ENCODE assay signal across 8 cellular contexts in the genomic region with DNA sequence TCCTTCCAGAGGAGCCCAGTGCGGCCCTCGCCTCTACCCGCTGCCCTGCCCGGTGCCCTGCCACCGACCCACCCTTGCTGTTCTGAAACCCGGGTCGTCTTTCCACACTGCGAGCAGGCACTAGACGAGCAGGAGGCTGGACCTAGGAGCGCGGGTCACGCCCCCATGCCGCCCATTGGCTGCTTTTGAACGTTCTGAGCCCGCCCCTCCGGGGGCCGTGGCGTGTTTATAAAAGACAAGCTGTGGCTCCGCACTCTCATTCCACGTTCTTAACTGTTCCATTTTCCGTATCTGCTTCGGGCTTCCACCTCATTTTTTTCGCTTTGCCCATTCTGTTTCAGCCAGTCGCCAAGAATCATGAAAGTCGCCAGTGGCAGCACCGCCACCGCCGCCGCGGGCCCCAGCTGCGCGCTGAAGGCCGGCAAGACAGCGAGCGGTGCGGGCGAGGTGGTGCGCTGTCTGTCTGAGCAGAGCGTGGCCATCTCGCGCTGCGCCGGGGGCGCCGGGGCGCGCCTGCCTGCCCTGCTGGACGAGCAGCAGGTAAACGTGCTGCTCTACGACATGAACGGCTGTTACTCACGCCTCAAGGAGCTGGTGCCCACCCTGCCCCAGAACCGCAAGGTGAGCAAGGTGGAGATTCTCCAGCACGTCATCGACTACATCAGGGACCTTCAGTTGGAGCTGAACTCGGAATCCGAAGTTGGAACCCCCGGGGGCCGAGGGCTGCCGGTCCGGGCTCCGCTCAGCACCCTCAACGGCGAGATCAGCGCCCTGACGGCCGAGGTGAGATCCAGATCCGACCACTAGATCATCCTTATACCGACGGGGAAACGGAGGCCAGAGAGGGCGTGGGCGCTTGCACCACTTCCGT. TPM values are rescaled to one million over a fixed set of nuclear protein-coding genes. Genes with fewer than 3 reads are reported as not detected.
DNase-seq lines count a peak whose midpoint lies in the region; ATAC-seq and TF ChIP-seq lines count a peak whose summit lies in the region.

A gene with protein sequence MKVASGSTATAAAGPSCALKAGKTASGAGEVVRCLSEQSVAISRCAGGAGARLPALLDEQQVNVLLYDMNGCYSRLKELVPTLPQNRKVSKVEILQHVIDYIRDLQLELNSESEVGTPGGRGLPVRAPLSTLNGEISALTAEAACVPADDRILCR (plus strand): TSS at position 259 of the 871 bp plus-strand sequence. CDS start 99 bp downstream, at position 358.

- no peaks in the 10 kb centered on the region for H3K9me3 Mint-ChIP-seq in activated naive CD4-positive, alpha-beta T cell treated with anti-CD3 and anti-CD28 coated beads, Interleukin-2, amount 50 U/mL, for 72 hours

- DNase-seq in NCI-H1105 (lab: John Stamatoyannopoulos, UW) (peak; percentile 98), germinal center (ENCODE audit: low spot score) (peak; percentile 92), nucleus accumbens (lab: John Stamatoyannopoulos, UW) (peak; percentile 35 to 96 (median 87)), substantia nigra (lab: John Stamatoyannopoulos, UW) (peak; percentile 51 to 98 (median 90))
- peak; percentile 87 for DNase-seq in activated naive CD4-positive, alpha-beta T cell treated with anti-CD3 and anti-CD28 coated beads, Interleukin-2, amount 50 U/mL, for 72 hours (ENCODE audit: low spot score in 2 of 2)

- H3K4me3 ChIP-seq in GM08714 (ENCODE audit: low read length) = peak within 1 kb of the TSS; percentile 69; the same call in 1 of the 2 replicates

- peaks cover 0 to 9% of the 10 kb centered on the region in 2 donors for H3K36me3 Mint-ChIP-seq in activated naive CD4-positive, alpha-beta T cell treated with anti-CD3 and anti-CD28 coated beads, Interleukin-2, amount 50 U/mL, for 72 hours

- H3K27ac ChIP-seq in substantia nigra (ENCODE audit: low read depth, low read length, poor library complexity, severe bottlenecking) = peak within 1 kb of the TSS; percentile 71

- H3K27ac Mint-ChIP-seq in activated naive CD4-positive, alpha-beta T cell treated with anti-CD3 and anti-CD28 coated beads, Interleukin-2, amount 50 U/mL, for 72 hours = peak within 1 kb of the TSS; percentile 73 to 77

- ATAC-seq in HG02642 (IDR thresholded peaks at IDR 0.05; ENCODE audit: poor library complexity, unreplicated experiment) (peak; percentile 89), SK-N-SH treated with all-trans-retinoic acid at 6 μM for 48 hours (peak; percentile 66)
- peak; percentile 80 to 83 for ATAC-seq in activated naive CD4-positive, alpha-beta T cell treated with anti-CD3 and anti-CD28 coated beads, Interleukin-2, amount 50 U/mL, for 72 hours

TF ChIP-seq in SK-N-SH treated with all-trans-retinoic acid at 6 μM for 48 hours, 23 proteins besides CTCF, POLR2A, EP300 and RAD21:
- peak; percentile 38; the same call in 1 of the 2 replicates for TF ChIP-seq ESRRG (CRISPR knock-in tag; IDR thresholded peaks at IDR 0.05)
- TF ChIP-seq TOX (CRISPR knock-in tag; IDR thresholded peaks at IDR 0.05; ENCODE audit: borderline replicate concordance) = peak; percentile 22; the same call in 1 of the 2 replicates
- TF ChIP-seq, protein P1, sequence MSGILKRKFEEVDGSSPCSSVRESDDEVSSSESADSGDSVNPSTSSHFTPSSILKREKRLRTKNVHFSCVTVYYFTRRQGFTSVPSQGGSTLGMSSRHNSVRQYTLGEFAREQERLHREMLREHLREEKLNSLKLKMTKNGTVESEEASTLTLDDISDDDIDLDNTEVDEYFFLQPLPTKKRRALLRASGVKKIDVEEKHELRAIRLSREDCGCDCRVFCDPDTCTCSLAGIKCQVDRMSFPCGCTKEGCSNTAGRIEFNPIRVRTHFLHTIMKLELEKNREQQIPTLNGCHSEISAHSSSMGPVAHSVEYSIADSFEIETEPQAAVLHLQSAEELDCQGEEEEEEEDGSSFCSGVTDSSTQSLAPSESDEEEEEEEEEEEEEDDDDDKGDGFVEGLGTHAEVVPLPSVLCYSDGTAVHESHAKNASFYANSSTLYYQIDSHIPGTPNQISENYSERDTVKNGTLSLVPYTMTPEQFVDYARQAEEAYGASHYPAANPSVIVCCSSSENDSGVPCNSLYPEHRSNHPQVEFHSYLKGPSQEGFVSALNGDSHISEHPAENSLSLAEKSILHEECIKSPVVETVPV (CRISPR knock-in tag; IDR thresholded peaks at IDR 0.05) = 0 out of 2 replicates have a peak, but pooled peaks have one; percentile 57
- TF ChIP-seq ZC3H10 (CRISPR knock-in tag; IDR thresholded peaks at IDR 0.05) = peak; percentile 53; the same call in 1 of the 2 replicates
- TF ChIP-seq TCF4 (CRISPR knock-in tag; IDR thresholded peaks at IDR 0.05; ENCODE audit: borderline replicate concordance) = no peak; the same call in 1 of the 2 replicates
- TF ChIP-seq ZNF8 (CRISPR knock-in tag; IDR thresholded peaks at IDR 0.05) = no peak; the same call in 1 of the 2 replicates
- peak; percentile 22; the same call in 1 of the 2 replicates for TF ChIP-seq ZNF70 (CRISPR knock-in tag; IDR thresholded peaks at IDR 0.05)
- peak; percentile 2; the same call in 1 of the 2 replicates for TF ChIP-seq ZFP30 (CRISPR knock-in tag; IDR thresholded peaks at IDR 0.05)
- TF ChIP-seq, protein P2, sequence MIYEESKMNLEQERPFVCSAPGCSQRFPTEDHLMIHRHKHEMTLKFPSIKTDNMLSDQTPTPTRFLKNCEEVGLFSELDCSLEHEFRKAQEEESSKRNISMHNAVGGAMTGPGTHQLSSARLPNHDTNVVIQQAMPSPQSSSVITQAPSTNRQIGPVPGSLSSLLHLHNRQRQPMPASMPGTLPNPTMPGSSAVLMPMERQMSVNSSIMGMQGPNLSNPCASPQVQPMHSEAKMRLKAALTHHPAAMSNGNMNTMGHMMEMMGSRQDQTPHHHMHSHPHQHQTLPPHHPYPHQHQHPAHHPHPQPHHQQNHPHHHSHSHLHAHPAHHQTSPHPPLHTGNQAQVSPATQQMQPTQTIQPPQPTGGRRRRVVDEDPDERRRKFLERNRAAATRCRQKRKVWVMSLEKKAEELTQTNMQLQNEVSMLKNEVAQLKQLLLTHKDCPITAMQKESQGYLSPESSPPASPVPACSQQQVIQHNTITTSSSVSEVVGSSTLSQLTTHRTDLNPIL (CRISPR knock-in tag; IDR thresholded peaks at IDR 0.05; ENCODE audit: low read depth) = peak; percentile 50; the same call in 1 of the 2 replicates
TF ChIP-seq in SK-N-SH treated with all-trans-retinoic acid at 6 μM for 48 hours: peak in this region for 7.

RNA-seq across cellular contexts. Expression of the gene that starts here (rescaled TPM):
- 10 to 100 TPM in 1 of 2 donors, 1 to 10 TPM in 1; 1.4 to 19.4 TPM for total RNA-seq in activated naive CD4-positive, alpha-beta T cell treated with anti-CD3 and anti-CD28 coated beads, Interleukin-2, amount 50 U/mL, for 72 hours

Comparison
In these comparisons a context has a peak if more than half of its experiments do, and no peak if none do; other contexts are left out.
1. Peak in every context shown above with its lines: DNase-seq, ATAC-seq, H3K4me3 ChIP-seq and H3K27ac ChIP-seq.